1 cellular context compared by ENCODE assay signal in the genomic region with DNA sequence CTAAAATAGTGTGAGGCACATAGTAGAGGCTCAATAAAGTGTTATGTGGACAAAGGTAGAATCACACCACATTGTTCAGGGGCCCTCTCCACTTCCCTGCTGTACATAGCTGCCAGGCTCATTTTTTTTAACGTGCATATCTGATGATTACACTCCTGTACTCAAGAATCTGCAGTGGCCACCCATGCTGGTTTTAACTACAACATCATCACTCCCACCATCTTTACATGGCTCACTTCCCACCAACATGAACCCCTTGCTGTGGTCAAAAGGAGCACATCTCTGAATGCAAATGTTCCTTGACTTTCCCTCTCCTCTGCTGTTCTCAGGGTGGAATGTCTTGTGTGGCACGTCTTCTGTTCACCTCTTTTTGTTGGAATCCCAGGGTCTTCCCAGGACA.
TF ChIP-seq lines count a peak whose summit lies in the region.

No MANE protein-coding gene starts in this region.

TF ChIP-seq in IMR-90, 13 proteins besides CTCF, POLR2A, EP300 and RAD21 (continued from another document):
- TF ChIP-seq RCOR1 (IDR thresholded peaks at IDR 0.05; ENCODE audit: insufficient replicate concordance, low read length) (no peak), CEBPB (IDR thresholded peaks at IDR 0.05; ENCODE audit: low read depth, low read length) (no peak), MAZ (IDR thresholded peaks at IDR 0.05; ENCODE audit: borderline replicate concordance, low read depth, low read length) (no peak), MXI1 (IDR thresholded peaks at IDR 0.05; ENCODE audit: borderline replicate concordance, low read depth, low read length) (no peak), MAFK (IDR thresholded peaks at IDR 0.05; ENCODE audit: low read depth, low read length) (no peak)
- TF ChIP-seq, protein P1, sequence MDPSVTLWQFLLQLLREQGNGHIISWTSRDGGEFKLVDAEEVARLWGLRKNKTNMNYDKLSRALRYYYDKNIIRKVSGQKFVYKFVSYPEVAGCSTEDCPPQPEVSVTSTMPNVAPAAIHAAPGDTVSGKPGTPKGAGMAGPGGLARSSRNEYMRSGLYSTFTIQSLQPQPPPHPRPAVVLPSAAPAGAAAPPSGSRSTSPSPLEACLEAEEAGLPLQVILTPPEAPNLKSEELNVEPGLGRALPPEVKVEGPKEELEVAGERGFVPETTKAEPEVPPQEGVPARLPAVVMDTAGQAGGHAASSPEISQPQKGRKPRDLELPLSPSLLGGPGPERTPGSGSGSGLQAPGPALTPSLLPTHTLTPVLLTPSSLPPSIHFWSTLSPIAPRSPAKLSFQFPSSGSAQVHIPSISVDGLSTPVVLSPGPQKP (IDR thresholded peaks at IDR 0.05; ENCODE audit: borderline replicate concordance, low read depth, low read length) = no peak
